14 cellular contexts compared by ENCODE assay signal in the genomic region with DNA sequence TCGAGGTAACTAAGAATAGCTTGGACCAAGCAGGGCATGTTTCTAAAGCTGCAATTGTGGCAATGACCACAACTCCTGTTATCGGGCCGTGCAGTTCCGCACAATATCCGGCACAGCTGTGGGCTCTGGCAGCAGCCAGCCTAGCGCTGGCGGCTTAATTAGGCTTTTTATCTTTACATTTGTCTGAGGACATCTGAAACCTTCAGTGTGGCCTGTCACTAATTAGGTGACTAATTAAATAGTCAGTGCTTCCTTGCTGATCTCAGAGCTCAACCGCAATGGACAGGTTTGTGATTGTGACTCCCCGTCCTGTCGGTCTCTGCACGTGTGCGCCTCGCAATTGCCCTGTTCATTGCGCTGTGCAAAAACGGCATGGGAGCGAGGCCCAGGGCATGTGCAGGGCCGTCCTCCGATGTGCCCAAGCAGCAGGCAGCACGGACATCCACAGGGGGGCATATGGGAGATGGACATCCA.
DNase-seq lines count a peak whose midpoint lies in the region; ATAC-seq and TF ChIP-seq lines count a peak whose summit lies in the region.
"Had no signal": no experiment of that assay in that cellular context is flagged by ENCODE, and none has a peak within 500 bp of the region (broad histone marks: within the 10 kb centered on the region; RNA-seq: fewer than 3 reads in every experiment).

No MANE protein-coding gene starts in this region.

- H3K9me3 Mint-ChIP-seq in stimulated activated naive B cell treated with anti-CD40 and anti-IgM and Interleukin-4, amounts not matched to agents 10 μg/mL and 1 μg/mL and 100 μg/mL, for 72 hours: no peaks in the 10 kb centered on the region
- H3K9me3 Mint-ChIP-seq: activated T-helper 17 cell treated with anti-CD3 and anti-CD28 coated beads, Interleukin-2, amount 50 U/mL, for 72 hours; IgD-negative memory B cell had no signal

- WGBS in heart right ventricle, 2 donors: 70 to 81% methylated on average over 19 of the region's 19 CpGs

- peaks cover 0 to 15% (median 7%) of the 10 kb centered on the region in 9 donors for H3K4me1 ChIP-seq in heart right ventricle

- H3K27me3 Mint-ChIP-seq in stimulated activated naive B cell treated with anti-CD40 and anti-IgM and Interleukin-4, amounts not matched to agents 10 μg/mL and 1 μg/mL and 100 μg/mL, for 72 hours: peaks cover 16 to 23% of the 10 kb centered on the region in 2 donors

- H3K36me3 ChIP-seq in heart right ventricle: no peaks in the 10 kb centered on the region
- H3K36me3 ChIP-seq: thoracic aorta had no signal

- peak overlapping the region in 1 of 10 donors; percentile 43 for H3K27ac ChIP-seq in heart right ventricle

- peak in 7 of 8 donors; percentile 17 to 63 (median 50) for ATAC-seq in heart right ventricle
- ATAC-seq in Right ventricle myocardium inferior: no peak
- peak; percentile 18 to 20 for ATAC-seq in stimulated activated naive B cell treated with anti-CD40 and anti-IgM and Interleukin-4, amounts not matched to agents 10 μg/mL and 1 μg/mL and 100 μg/mL, for 72 hours (replicated peaks)
- no peak for ATAC-seq in HG03135 (IDR thresholded peaks at IDR 0.05; ENCODE audit: unreplicated experiment)
- ATAC-seq: activated CD4-positive, alpha-beta T cell treated with anti-CD3 and anti-CD28 coated beads for 36 hours; activated T-helper 17 cell treated with anti-CD3 and anti-CD28 coated beads, Interleukin-2, amount 50 U/mL, for 72 hours had no signal

- peaks cover 0 to under 1% (median 0%) of the 10 kb centered on the region in 11 donors for H3K9me3 ChIP-seq in heart right ventricle
- H3K9me3 ChIP-seq: thoracic aorta had no signal

- peaks cover 0 to 10% (median 0%) of the 10 kb centered on the region in 7 donors for H3K27me3 ChIP-seq in heart right ventricle

- no peaks in the 10 kb centered on the region for H3K36me3 Mint-ChIP-seq in stimulated activated naive B cell treated with anti-CD40 and anti-IgM and Interleukin-4, amounts not matched to agents 10 μg/mL and 1 μg/mL and 100 μg/mL, for 72 hours
- H3K36me3 Mint-ChIP-seq: IgD-negative memory B cell had no signal

- intact Hi-C loops in heart right ventricle (cut with DNase I): loop anchor here in 3 of 10 donors (10.0 kb wide), 2 partner anchors 58 to 88 kb away; no protein-coding TSS in a partner anchor
- intact Hi-C loops in Right ventricle myocardium inferior (cut with DNase I): no loop called here

- no peak overlapping the region for H3K27ac Mint-ChIP-seq in stimulated activated naive B cell treated with anti-CD40 and anti-IgM and Interleukin-4, amounts not matched to agents 10 μg/mL and 1 μg/mL and 100 μg/mL, for 72 hours
- H3K27ac Mint-ChIP-seq: activated CD4-positive, alpha-beta T cell treated with anti-CD3 and anti-CD28 coated beads for 36 hours; activated T-helper 17 cell treated with anti-CD3 and anti-CD28 coated beads, Interleukin-2, amount 50 U/mL, for 72 hours; IgD-negative memory B cell had no signal

- no peak overlapping the region for H3K4me3 ChIP-seq in heart right ventricle
- H3K4me3 ChIP-seq: thoracic aorta had no signal

- no peak for TF ChIP-seq CTCF in heart right ventricle (IDR thresholded peaks at IDR 0.05)

- H3K4me1 Mint-ChIP-seq in stimulated activated naive B cell treated with anti-CD40 and anti-IgM and Interleukin-4, amounts not matched to agents 10 μg/mL and 1 μg/mL and 100 μg/mL, for 72 hours: peaks cover 5 to 7% of the 10 kb centered on the region in 2 donors
- H3K4me1 Mint-ChIP-seq: activated CD4-positive, alpha-beta T cell treated with anti-CD3 and anti-CD28 coated beads for 36 hours; activated T-helper 17 cell treated with anti-CD3 and anti-CD28 coated beads, Interleukin-2, amount 50 U/mL, for 72 hours; IgD-negative memory B cell had no signal

- H3K4me3 Mint-ChIP-seq in stimulated activated naive B cell treated with anti-CD40 and anti-IgM and Interleukin-4, amounts not matched to agents 10 μg/mL and 1 μg/mL and 100 μg/mL, for 72 hours: no peak overlapping the region
- H3K4me3 Mint-ChIP-seq: activated CD4-positive, alpha-beta T cell treated with anti-CD3 and anti-CD28 coated beads for 36 hours; activated T-helper 17 cell treated with anti-CD3 and anti-CD28 coated beads, Interleukin-2, amount 50 U/mL, for 72 hours; IgD-negative memory B cell had no signal

- no peak for DNase-seq in heart right ventricle
- DNase-seq in Right ventricle myocardium inferior (ENCODE audit: missing footprints): no peak
- peak; percentile 23 for DNase-seq in LHCN-M2 (ENCODE audit: low read depth)
- peak; percentile 88 for DNase-seq in UCSD-AML1 (lab: John Stamatoyannopoulos, UW; ENCODE audit: unreplicated experiment)
- DNase-seq in stimulated activated naive B cell treated with anti-CD40 and anti-IgM and Interleukin-4, amounts not matched to agents 10 μg/mL and 1 μg/mL and 100 μg/mL, for 72 hours: no peak
- no peak for DNase-seq in activated CD4-positive, alpha-beta T cell treated with anti-CD3 and anti-CD28 coated beads, Interleukin-2, amount 50 U/mL, for 4 hours
- no peak for DNase-seq in HuH-7 (ENCODE audit: low spot score)
- DNase-seq: activated CD4-positive, alpha-beta T cell treated with anti-CD3 and anti-CD28 coated beads for 36 hours; NCI-H2171 treated with DMSO at 0.1 percent for 48 hours; SHP77 treated with DMSO at 0.1 percent for 48 hours had no signal

Comparison
In these comparisons a context has a peak if more than half of its experiments do, and no peak if none do; other contexts are left out.
1. ATAC-seq: peak in heart right ventricle (7 of 8) and stimulated activated naive B cell treated with anti-CD40 and anti-IgM and Interleukin-4, amounts not matched to agents 10 μg/mL and 1 μg/mL and 100 μg/mL, for 72 hours (2 of 2); none in Right ventricle myocardium inferior (single experiment) and HG03135 (single experiment).
2. DNase-seq: peak in LHCN-M2 (single experiment) and UCSD-AML1 (single experiment); none in heart right ventricle (0 of 2), Right ventricle myocardium inferior (single experiment), stimulated activated naive B cell treated with anti-CD40 and anti-IgM and Interleukin-4, amounts not matched to agents 10 μg/mL and 1 μg/mL and 100 μg/mL, for 72 hours (single experiment), activated CD4-positive, alpha-beta T cell treated with anti-CD3 and anti-CD28 coated beads, Interleukin-2, amount 50 U/mL, for 4 hours (0 of 2) and HuH-7 (single experiment).